ENCODE assay signal across 1 cellular context in genomic region chr16:31073073-31073822, GRCh38.
A peak's percentile ranks its signal among the peaks of the same experiment; 100 is the strongest.
TF ChIP-seq lines count a peak whose summit lies in the region.

No MANE protein-coding gene starts in this region.

TF ChIP-seq in GM12878, 131 proteins besides CTCF, POLR2A, EP300 and RAD21 (continues in another document):
- TF ChIP-seq EED (IDR thresholded peaks at IDR 0.05; ENCODE audit: low read depth): peak; percentile 75
- TF ChIP-seq HDAC6 (IDR thresholded peaks at IDR 0.05; ENCODE audit: unreplicated experiment): no peak
- TF ChIP-seq FOS (IDR thresholded peaks at IDR 0.05; ENCODE audit: borderline replicate concordance, extremely low read depth, insufficient read length): no peak
- TF ChIP-seq STAT3 (IDR thresholded peaks at IDR 0.05; ENCODE audit: low read depth, low read length): no peak
- TF ChIP-seq CEBPB (IDR thresholded peaks at IDR 0.05; ENCODE audit: borderline replicate concordance in 1 of 2, low read depth in 2 of 2, low read length in 2 of 2): no peak
- TF ChIP-seq JUND (IDR thresholded peaks at IDR 0.05; ENCODE audit: low read depth, low read length): no peak
- no peak for TF ChIP-seq NFIC (IDR thresholded peaks at IDR 0.05; ENCODE audit: low read depth, low read length)
- no peak for TF ChIP-seq MEF2A (IDR thresholded peaks at IDR 0.05; ENCODE audit: insufficient read depth, low read depth, low read length)
- no peak for TF ChIP-seq PKNOX1 (IDR thresholded peaks at IDR 0.05)
- no peak for TF ChIP-seq CHD4 (IDR thresholded peaks at IDR 0.05)
- TF ChIP-seq CREB1 (IDR thresholded peaks at IDR 0.05; ENCODE audit: low read depth): 0 out of 2 replicates have a peak, but pooled peaks have one; percentile 18
- TF ChIP-seq POLR2AphosphoS2 (IDR thresholded peaks at IDR 0.05; ENCODE audit: low read depth, low read length): no peak
- TF ChIP-seq E4F1 (IDR thresholded peaks at IDR 0.05; ENCODE audit: borderline replicate concordance, partially characterized antibody): peak; percentile 97
- TF ChIP-seq ATF2 (IDR thresholded peaks at IDR 0.05; ENCODE audit: low read length): no peak
- TF ChIP-seq SRF (IDR thresholded peaks at IDR 0.05; ENCODE audit: low read depth in 2 of 2, low read length in 2 of 2): 0 out of 4 replicates have a peak, but pooled peaks of 1 of the 2 experiments have one; percentile 16
- no peak for TF ChIP-seq USF1 (IDR thresholded peaks at IDR 0.05; ENCODE audit: borderline replicate concordance, extremely low read length, insufficient read depth, low read depth, low read length)
- TF ChIP-seq STAT1 (conservative IDR thresholded peaks at IDR 0.05): 0 out of 2 replicates have a peak, but pooled peaks have one; percentile 13
- TF ChIP-seq SUZ12 (IDR thresholded peaks at IDR 0.05; ENCODE audit: unreplicated experiment): no peak
- peak; percentile 21 for TF ChIP-seq SIX5 (IDR thresholded peaks at IDR 0.05; ENCODE audit: low read depth, low read length, severe bottlenecking)
- no peak for TF ChIP-seq ZNF274 (IDR thresholded peaks at IDR 0.05; ENCODE audit: insufficient read depth, insufficient read length)
- TF ChIP-seq MTA3 (IDR thresholded peaks at IDR 0.05; ENCODE audit: borderline replicate concordance, low read length): no peak
- no peak; a peak in 1 of 4 replicates for TF ChIP-seq ETV6 (conservative IDR thresholded peaks at IDR 0.05 in 1 of 2, IDR thresholded peaks at IDR 0.05 in 1 of 2; ENCODE audit: borderline replicate concordance in 1 of 2, low read depth in 1 of 2)
- TF ChIP-seq SP1 (IDR thresholded peaks at IDR 0.05; ENCODE audit: low read depth, low read length): peak; percentile 94
- no peak for TF ChIP-seq KAT2A (conservative IDR thresholded peaks at IDR 0.05; ENCODE audit: control insufficient read depth, low read depth, low read length)
- no peak for TF ChIP-seq IRF5 (IDR thresholded peaks at IDR 0.05; ENCODE audit: borderline replicate concordance)
- TF ChIP-seq BCL11A (IDR thresholded peaks at IDR 0.05; ENCODE audit: low read depth, low read length): no peak
- TF ChIP-seq PML (IDR thresholded peaks at IDR 0.05; ENCODE audit: low read length): no peak
- TF ChIP-seq ASH2L (IDR thresholded peaks at IDR 0.05; ENCODE audit: borderline replicate concordance, low read depth): peak; percentile 78; the same call in 1 of the 2 replicates
- peak; percentile 31 for TF ChIP-seq PBX3 (IDR thresholded peaks at IDR 0.05; ENCODE audit: insufficient replicate concordance, low read depth, low read length)
- no peak for TF ChIP-seq TCF12 (IDR thresholded peaks at IDR 0.05; ENCODE audit: low read depth, low read length)
- TF ChIP-seq SMC3 (IDR thresholded peaks at IDR 0.05; ENCODE audit: borderline replicate concordance, low read length): no peak
- TF ChIP-seq GATAD2B (conservative IDR thresholded peaks at IDR 0.05; ENCODE audit: low read depth): peak; percentile 96
- no peak for TF ChIP-seq JUNB (IDR thresholded peaks at IDR 0.05)
- no peak for TF ChIP-seq ATF7 (IDR thresholded peaks at IDR 0.05; ENCODE audit: low read depth)
- no peak for TF ChIP-seq MTA2 (IDR thresholded peaks at IDR 0.05; ENCODE audit: low read depth)
- TF ChIP-seq TCF7 (IDR thresholded peaks at IDR 0.05; ENCODE audit: borderline replicate concordance): no peak
- TF ChIP-seq BHLHE40 (IDR thresholded peaks at IDR 0.05; ENCODE audit: borderline replicate concordance in 1 of 2, low read depth in 2 of 2, low read length in 1 of 2): peak; percentile 22 to 76; a peak in 2 of 4 replicates
- no peak for TF ChIP-seq USF2 (IDR thresholded peaks at IDR 0.05; ENCODE audit: borderline replicate concordance, low read depth, low read length)
- TF ChIP-seq YY1 (IDR thresholded peaks at IDR 0.05; ENCODE audit: low read depth, low read length): peak; percentile 87
- TF ChIP-seq SUPT20H (IDR thresholded peaks at IDR 0.05; ENCODE audit: borderline replicate concordance, control insufficient read depth, low read depth, low read length): no peak
- no peak for TF ChIP-seq KDM1A (IDR thresholded peaks at IDR 0.05; ENCODE audit: borderline replicate concordance)
- TF ChIP-seq IRF3 (IDR thresholded peaks at IDR 0.05): no peak
- TF ChIP-seq NFYA (IDR thresholded peaks at IDR 0.05; ENCODE audit: borderline replicate concordance, low read depth, low read length): no peak
- no peak for TF ChIP-seq ATF3 (IDR thresholded peaks at IDR 0.05; ENCODE audit: borderline replicate concordance, extremely low read depth, low read depth, low read length)
- TF ChIP-seq ELK1 (IDR thresholded peaks at IDR 0.05; ENCODE audit: low read depth, low read length): 0 out of 2 replicates have a peak, but pooled peaks have one; percentile 9
- TF ChIP-seq SPI1 (IDR thresholded peaks at IDR 0.05; ENCODE audit: borderline replicate concordance, insufficient read depth, low read depth, low read length): peak; percentile 57; the same call in 1 of the 2 replicates
- no peak for TF ChIP-seq ZZZ3 (IDR thresholded peaks at IDR 0.05; ENCODE audit: control insufficient read depth, insufficient read length, low read depth)
- no peak for TF ChIP-seq CUX1 (IDR thresholded peaks at IDR 0.05; ENCODE audit: insufficient replicate concordance, low read depth, low read length)
